21 cellular contexts compared by ENCODE assay signal in the genomic region with DNA sequence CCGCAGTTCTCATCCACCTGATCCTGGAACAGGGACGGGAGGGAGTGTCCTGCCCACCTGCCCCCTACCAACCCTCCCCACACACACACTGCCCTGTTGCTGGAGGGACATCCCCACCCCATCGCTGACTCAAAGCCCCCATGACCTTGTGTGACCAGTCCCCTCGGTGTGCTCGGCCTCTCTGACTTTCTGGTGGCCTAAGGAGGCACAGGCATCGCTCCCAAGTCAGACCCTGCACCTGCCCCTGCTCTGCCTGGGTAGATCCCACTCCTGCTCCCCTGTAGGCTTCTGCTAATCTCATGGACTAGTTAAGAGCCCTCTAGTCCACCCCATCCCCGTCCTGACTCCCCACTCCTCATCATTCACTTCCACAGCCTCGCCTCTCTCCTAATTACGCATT.
"Had no signal": no experiment of that assay in that cellular context is flagged by ENCODE, and none has a peak within 500 bp of the region (broad histone marks: within the 10 kb centered on the region; RNA-seq: fewer than 3 reads in every experiment).

No MANE protein-coding gene starts in this region.

- H3K36me3 Mint-ChIP-seq: mesothelial cell of epicardium, naive B cell had no signal

- H3K27me3 ChIP-seq: dorsolateral prefrontal cortex, esophagus squamous epithelium, gastrocnemius medialis, left lung had no signal

- H3K27ac ChIP-seq: coronary artery, dorsolateral prefrontal cortex, esophagus squamous epithelium, gastrocnemius medialis, heart right ventricle, left lung, lower lobe of right lung had no signal

- H3K4me3 ChIP-seq: coronary artery, dorsolateral prefrontal cortex, esophagus squamous epithelium, gastrocnemius medialis, heart right ventricle, left lung, lower lobe of right lung, mucosa of descending colon had no signal

- H3K4me1 Mint-ChIP-seq: mesothelial cell of epicardium, naive B cell had no signal

- DNase-seq: dermis blood vessel endothelial cell; dorsolateral prefrontal cortex; effector CD4-positive, alpha-beta T cell; effector memory CD4-positive, alpha-beta T cell; esophagus squamous epithelium; foreskin fibroblast; foreskin melanocyte; gastrocnemius medialis; glutamatergic neuron; head of caudate nucleus; heart right ventricle; hippocampal formation; left cardiac atrium; left lung; left ventricle myocardium superior; lower lobe of right lung; mesenchymal stem cell; mucosa of descending colon; naive B cell had no signal

- ATAC-seq: gastrocnemius medialis, heart right ventricle, left cardiac atrium, left lung, left ventricle myocardium superior, lower lobe of right lung, mucosa of descending colon had no signal

- H3K4me3 Mint-ChIP-seq: mesothelial cell of epicardium had no signal

- H3K36me3 ChIP-seq: esophagus squamous epithelium, gastrocnemius medialis, heart right ventricle, left lung, lower lobe of right lung had no signal

- H3K9me3 Mint-ChIP-seq: mesothelial cell of epicardium had no signal

- H3K4me1 ChIP-seq: esophagus squamous epithelium, gastrocnemius medialis, heart right ventricle, left lung, lower lobe of right lung had no signal

- H3K27ac Mint-ChIP-seq: mesothelial cell of epicardium, naive B cell had no signal

- H3K9me3 ChIP-seq: esophagus squamous epithelium, gastrocnemius medialis, heart right ventricle, left lung, lower lobe of right lung, mucosa of descending colon had no signal
